ENCODE assay signal across 13 cellular contexts in the genomic region with DNA sequence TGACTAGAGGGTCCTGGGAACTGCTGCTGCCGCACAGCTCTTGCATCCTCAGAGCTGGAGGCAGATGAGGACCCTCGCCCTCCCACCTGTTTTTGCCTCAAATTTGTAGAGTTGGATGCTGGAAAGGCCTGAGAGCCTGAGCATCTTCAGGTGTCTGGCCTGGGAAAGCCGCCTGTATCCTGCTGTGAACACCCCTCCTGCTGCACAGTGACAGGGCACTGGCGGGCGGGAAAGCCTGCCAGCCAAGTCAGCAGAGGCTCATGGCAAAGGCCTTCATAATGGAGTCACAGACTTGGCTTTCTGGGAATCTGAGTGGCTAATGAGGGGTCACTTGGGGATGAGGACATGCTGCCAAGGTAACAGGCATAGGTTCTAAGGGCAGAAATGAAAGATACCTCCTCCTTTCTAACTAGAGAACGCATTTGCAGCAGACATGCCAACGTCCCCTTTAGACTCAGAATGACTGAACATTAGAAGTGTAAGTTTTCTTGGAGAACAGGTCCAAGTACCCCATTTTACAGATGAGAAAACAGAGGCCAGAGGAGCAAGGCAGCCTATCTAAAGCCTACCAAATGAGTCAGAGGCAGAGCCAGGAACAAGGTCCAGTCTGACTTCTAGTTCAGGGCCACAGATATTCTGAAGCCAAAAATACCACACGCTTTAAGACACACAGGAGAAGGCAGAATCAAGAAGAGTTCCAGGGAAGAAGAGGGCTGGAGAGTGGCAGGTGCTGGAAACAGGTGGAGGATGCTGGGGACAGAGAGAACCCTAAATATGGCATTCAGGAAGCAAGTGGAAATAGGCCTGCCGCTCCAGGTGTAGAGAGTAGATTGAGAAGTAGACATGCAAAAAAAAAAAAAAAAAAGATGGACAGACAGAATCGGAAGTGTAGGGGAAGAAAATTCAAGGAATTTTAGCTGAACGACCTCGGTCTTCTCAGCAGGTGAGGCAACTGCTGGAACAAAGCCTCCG. TPM values are rescaled to one million over a fixed set of nuclear protein-coding genes. Genes with fewer than 3 reads are reported as not detected.
DNase-seq lines count a peak whose midpoint lies in the region; ATAC-seq, FAIRE-seq and TF ChIP-seq lines count a peak whose summit lies in the region.
"Had no signal": no experiment of that assay in that cellular context is flagged by ENCODE, and none has a peak within 500 bp of the region (broad histone marks: within the 10 kb centered on the region; RNA-seq: fewer than 3 reads in every experiment).

No MANE protein-coding gene starts in this region.

- H3K4me1 ChIP-seq in right atrium auricular region: peaks cover 0 to 30% of the 10 kb centered on the region in 2 donors
- H3K4me1 ChIP-seq in body of pancreas: peaks cover 89% of the 10 kb centered on the region
- no peaks in the 10 kb centered on the region for H3K4me1 ChIP-seq in effector memory CD4-positive, alpha-beta T cell (ENCODE audit: control insufficient read depth, insufficient read depth, low read length, poor library complexity, severe bottlenecking)

- H3K4me3 ChIP-seq in right atrium auricular region: no peak overlapping the region
- H3K4me3 ChIP-seq in body of pancreas: no peak overlapping the region
- H3K4me3 ChIP-seq in effector memory CD4-positive, alpha-beta T cell (ENCODE audit: insufficient read depth, low read depth, low read length, poor library complexity, severe bottlenecking): no peak overlapping the region
- H3K4me3 ChIP-seq: BLaER1 treated with 17β-estradiol and CSF1 and Interleukin-3, amounts not matched to agents 10 nM and 100 nM had no signal

- ATAC-seq in left cardiac atrium: no peak
- ATAC-seq in body of pancreas: peak; percentile 19
- ATAC-seq: CD8-positive, alpha-beta T cell had no signal

- H3K9me3 ChIP-seq in right atrium auricular region: no peaks in the 10 kb centered on the region
- no peaks in the 10 kb centered on the region for H3K9me3 ChIP-seq in body of pancreas
- no peaks in the 10 kb centered on the region for H3K9me3 ChIP-seq in effector memory CD4-positive, alpha-beta T cell (ENCODE audit: control insufficient read depth, low read length)
- H3K9me3 ChIP-seq: SK-N-SH had no signal

- H3K27me3 ChIP-seq in right atrium auricular region: no peaks in the 10 kb centered on the region
- H3K27me3 ChIP-seq in body of pancreas: no peaks in the 10 kb centered on the region
- no peaks in the 10 kb centered on the region for H3K27me3 ChIP-seq in effector memory CD4-positive, alpha-beta T cell (replicated peaks; ENCODE audit: control insufficient read depth, insufficient read depth, low read length, poor library complexity, severe bottlenecking)
- H3K27me3 ChIP-seq: BLaER1 treated with 17β-estradiol and CSF1 and Interleukin-3, amounts not matched to agents 10 nM and 100 nM had no signal

- DNase-seq in right atrium auricular region (ENCODE audit: low spot score) (no peak), left cardiac atrium (no peak), body of pancreas (peak in 3 of 4 donors; percentile 26 to 32 (median 31)), myocyte (ENCODE audit: low read depth) (peak; percentile 45), HTR-8/SVneo (ENCODE audit: insufficient read length, low spot score) (no peak)
- no peak for DNase-seq in activated T-cell treated with anti-CD3 and anti-CD28 coated beads, Interleukin-2, amount 50 U/mL, for 48 hours
- DNase-seq in effector memory CD4-positive, alpha-beta T cell: no peak
- DNase-seq: Calu3; CD8-positive, alpha-beta T cell; NCI-H187; SK-N-SH had no signal

- H3K27ac ChIP-seq in right atrium auricular region (peak overlapping the region; percentile 23 to 39), body of pancreas (peak overlapping the region; percentile 45 to 82 (median 74))
- H3K27ac ChIP-seq in effector memory CD4-positive, alpha-beta T cell (ENCODE audit: insufficient read depth, low read length, poor library complexity, severe bottlenecking): no peak overlapping the region
- H3K27ac ChIP-seq: BLaER1 treated with 17β-estradiol and CSF1 and Interleukin-3, amounts not matched to agents 10 nM and 100 nM had no signal

- 57 to 67% methylated on average over 11 to 13 of the region's 13 CpGs for WGBS in body of pancreas, 2 donors

- H3K36me3 ChIP-seq in right atrium auricular region (no peaks in the 10 kb centered on the region), body of pancreas (replicated peaks in 1 of 2; ENCODE audit: insufficient read depth in 1 of 2, low read depth in 2 of 2) (no peaks in the 10 kb centered on the region)
- no peaks in the 10 kb centered on the region for H3K36me3 ChIP-seq in effector memory CD4-positive, alpha-beta T cell (ENCODE audit: control insufficient read depth, insufficient read depth, low read length)
- H3K36me3 ChIP-seq: BLaER1 treated with 17β-estradiol and CSF1 and Interleukin-3, amounts not matched to agents 10 nM and 100 nM had no signal

- TF ChIP-seq POLR2A in body of pancreas (IDR thresholded peaks at IDR 0.05): no peak

- no peak for FAIRE-seq in HTR-8/SVneo (lab: Jason Lieb, UNC)
- FAIRE-seq: RCC 7860 had no signal

- no peak for TF ChIP-seq CTCF in right atrium auricular region (IDR thresholded peaks at IDR 0.05)
- TF ChIP-seq CTCF in body of pancreas (IDR thresholded peaks at IDR 0.05): no peak

- intact Hi-C loops in left cardiac atrium (cut with DNase I) (no loop called here), body of pancreas (cut with DNase I) (no loop called here)

RNA-seq across cellular contexts. Expression of a gene that starts 44.1 kb away (rescaled TPM):
- total RNA-seq in right atrium auricular region (10 to 100 TPM; 15.3 to 30.4 TPM), left cardiac atrium (10 to 100 TPM; 19.4 to 21.6 TPM), body of pancreas (100 to 1,000 TPM in 1 of 2 donors, 10 to 100 TPM in 1; 41.9 to 122 TPM), myocyte (0.10 and 0.70 TPM in 2 replicates)
- 0.26 TPM for polyA plus RNA-seq in myocyte (2012)
- total RNA-seq: CD8-positive, alpha-beta T cell had no signal

Comparison
In these comparisons a context has a peak if more than half of its experiments do, and no peak if none do; other contexts are left out.
1. DNase-seq: peak in body of pancreas (3 of 4) and myocyte (single experiment); none in right atrium auricular region (single experiment), left cardiac atrium (single experiment), activated T-cell treated with anti-CD3 and anti-CD28 coated beads, Interleukin-2, amount 50 U/mL, for 48 hours (0 of 2), effector memory CD4-positive, alpha-beta T cell (0 of 3) and HTR-8/SVneo (single experiment).